ENCODE assay signal across 20 cellular contexts in the genomic region with DNA sequence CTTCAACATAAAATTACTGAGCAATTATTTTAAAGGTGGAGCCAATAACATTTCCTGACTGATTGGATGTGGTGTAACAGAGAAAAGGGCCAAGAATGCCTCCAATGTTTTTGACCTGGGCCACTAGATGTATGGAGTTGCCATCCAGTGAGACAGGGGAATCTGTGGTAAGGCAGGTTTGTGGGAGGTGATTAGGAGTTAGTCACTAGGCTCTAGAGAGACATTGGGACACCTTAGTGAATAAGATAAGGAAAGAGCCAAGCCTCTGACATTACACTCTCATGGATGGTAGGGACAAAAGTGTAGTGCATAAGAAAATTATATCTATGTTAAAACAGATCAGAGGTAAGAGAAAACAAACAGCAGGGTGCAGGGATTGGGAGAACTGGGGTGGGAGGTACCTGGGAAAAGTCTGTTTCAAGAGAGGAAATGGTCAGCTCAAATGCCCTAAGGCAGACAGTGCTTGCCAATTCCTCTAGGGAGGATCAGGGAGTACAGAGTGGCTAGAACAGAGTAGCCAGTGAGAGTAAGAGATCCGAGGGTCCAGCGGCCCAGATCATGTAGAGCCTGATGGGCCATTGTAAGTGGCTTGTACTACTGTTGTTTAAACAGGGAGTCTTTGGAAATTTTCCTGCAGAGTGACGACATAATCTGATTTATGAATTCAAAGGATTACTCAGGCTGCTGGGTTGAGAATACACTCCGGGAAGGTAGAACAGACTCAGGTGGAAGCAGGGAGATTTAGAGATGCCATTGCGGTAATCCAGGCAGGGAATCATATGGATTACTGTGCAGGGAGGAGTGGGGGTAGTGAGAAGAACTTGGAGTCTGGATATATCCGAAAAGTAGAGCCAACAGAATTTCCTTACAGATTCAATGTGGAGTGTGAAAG. TPM values are rescaled to one million over a fixed set of nuclear protein-coding genes. Genes with fewer than 3 reads are reported as not detected.
DNase-seq lines count a peak whose midpoint lies in the region; ATAC-seq, FAIRE-seq and TF ChIP-seq lines count a peak whose summit lies in the region.
"Had no signal": no experiment of that assay in that cellular context is flagged by ENCODE, and none has a peak within 500 bp of the region (broad histone marks: within the 10 kb centered on the region; RNA-seq: fewer than 3 reads in every experiment).

No MANE protein-coding gene starts in this region.

- no peaks in the 10 kb centered on the region for H3K4me1 ChIP-seq in foreskin keratinocyte

- no peaks in the 10 kb centered on the region for H3K36me3 Mint-ChIP-seq in activated T-helper 17 cell treated with anti-CD3 and anti-CD28 coated beads, Interleukin-2, amount 50 U/mL, for 72 hours (ENCODE audit: low read depth)
- no peaks in the 10 kb centered on the region for H3K36me3 Mint-ChIP-seq in naive thymus-derived CD8-positive, alpha-beta T cell

- H3K9me3 Mint-ChIP-seq in activated T-helper 17 cell treated with anti-CD3 and anti-CD28 coated beads, Interleukin-2, amount 50 U/mL, for 72 hours = no peaks in the 10 kb centered on the region
- no peaks in the 10 kb centered on the region for H3K9me3 Mint-ChIP-seq in naive thymus-derived CD8-positive, alpha-beta T cell

- FAIRE-seq in D721Med (lab: Jason Lieb, UNC) = peak; percentile 81
- no peak for FAIRE-seq in GM12891 (lab: Jason Lieb, UNC)
- FAIRE-seq: GM19239, HTR-8/SVneo, RCC 7860 had no signal

- no peaks in the 10 kb centered on the region for H3K4me1 Mint-ChIP-seq in activated T-helper 17 cell treated with anti-CD3 and anti-CD28 coated beads, Interleukin-2, amount 50 U/mL, for 72 hours
- no peaks in the 10 kb centered on the region for H3K4me1 Mint-ChIP-seq in naive thymus-derived CD8-positive, alpha-beta T cell

- no peaks in the 10 kb centered on the region for H3K27me3 Mint-ChIP-seq in activated T-helper 17 cell treated with anti-CD3 and anti-CD28 coated beads, Interleukin-2, amount 50 U/mL, for 72 hours
- no peaks in the 10 kb centered on the region for H3K27me3 Mint-ChIP-seq in naive thymus-derived CD8-positive, alpha-beta T cell

- no peak for TF ChIP-seq CTCF in D721Med (IDR thresholded peaks at IDR 0.05; ENCODE audit: insufficient read depth, missing control alignments)
- no peak for TF ChIP-seq CTCF in foreskin keratinocyte (conservative IDR thresholded peaks at IDR 0.05)

- POLR2A ChIA-PET in naive thymus-derived CD8-positive, alpha-beta T cell (lab: Charles Lee) = no interaction called here

- peak; percentile 49 for ATAC-seq in activated T-helper 17 cell treated with anti-CD3 and anti-CD28 coated beads, Interleukin-2, amount 50 U/mL, for 72 hours (replicated peaks)
- peak; percentile 78 for ATAC-seq in foreskin keratinocyte
- ATAC-seq in naive thymus-derived CD8-positive, alpha-beta T cell = no peak
- ATAC-seq: SK-N-SH treated with all-trans-retinoic acid at 6 μM for 48 hours had no signal

- no peak overlapping the region for H3K27ac Mint-ChIP-seq in activated T-helper 17 cell treated with anti-CD3 and anti-CD28 coated beads, Interleukin-2, amount 50 U/mL, for 72 hours
- no peak overlapping the region for H3K27ac Mint-ChIP-seq in naive thymus-derived CD8-positive, alpha-beta T cell

- no peak for DNase-seq in D721Med (ENCODE audit: insufficient read length, low spot score)
- peak; percentile 20 for DNase-seq in NCI-H69 (lab: John Stamatoyannopoulos, UW)
- peak; percentile 15 to 41 for DNase-seq in foreskin keratinocyte
- no peak for DNase-seq in GM12891 (ENCODE audit: insufficient read length, low spot score)
- no peak for DNase-seq in AG08396 (ENCODE audit: low spot score)
- DNase-seq in activated CD8-positive, alpha-beta memory T cell treated with anti-CD3 and anti-CD28 coated beads, Interleukin-2, amount 50 U/mL, for 48 hours = no peak
- no peak for DNase-seq in naive thymus-derived CD8-positive, alpha-beta T cell
- DNase-seq: HCEC 1CT, NCI-H1436, NCI-H2029, NCI-H2171, NCI-H774, SHP77 treated with DMSO at 0.1 percent for 48 hours had no signal

- H3K27ac ChIP-seq in foreskin keratinocyte = no peak overlapping the region
- H3K27ac ChIP-seq: C4-2B, HL-60 had no signal

- TF ChIP-seq POLR2A in GM12891 (IDR thresholded peaks at IDR 0.05; ENCODE audit: low read depth, low read length) = no peak

- no peaks in the 10 kb centered on the region for H3K27me3 ChIP-seq in foreskin keratinocyte

- H3K4me3 Mint-ChIP-seq in activated T-helper 17 cell treated with anti-CD3 and anti-CD28 coated beads, Interleukin-2, amount 50 U/mL, for 72 hours = no peak overlapping the region
- H3K4me3 Mint-ChIP-seq in naive thymus-derived CD8-positive, alpha-beta T cell = no peak overlapping the region

TF ChIP-seq in GM12891, 5 proteins besides CTCF, POLR2A, EP300 and RAD21:
- no peak for TF ChIP-seq SPI1 (IDR thresholded peaks at IDR 0.05; ENCODE audit: low read depth, low read length)
- no peak for TF ChIP-seq TAF1 (IDR thresholded peaks at IDR 0.05; ENCODE audit: low read depth, low read length)
- no peak for TF ChIP-seq POU2F2 (IDR thresholded peaks at IDR 0.05; ENCODE audit: low read depth, low read length)
- no peak for TF ChIP-seq PAX5 (IDR thresholded peaks at IDR 0.05; ENCODE audit: insufficient read depth, low read length, severe bottlenecking)
- no peak for TF ChIP-seq POLR2AphosphoS5 (IDR thresholded peaks at IDR 0.05; ENCODE audit: low read depth, low read length)

RNA-seq across cellular contexts. Expression of gene CUL3, which starts 45.7 kb away (rescaled TPM):
- total RNA-seq in activated T-helper 17 cell treated with anti-CD3 and anti-CD28 coated beads, Interleukin-2, amount 50 U/mL, for 72 hours = 100 to 1,000 TPM in 1 of 2 donors, 10 to 100 TPM in 1; 96.1 to 128 TPM
- total RNA-seq in foreskin keratinocyte = 83.5 and 87.5 TPM in 2 replicates
- polyA plus RNA-seq in foreskin keratinocyte = 58.8 and 65.2 TPM in 2 replicates
- polyA plus RNA-seq in GM12891 (2012; ENCODE audit: low read depth, missing spikeins) = 40.9 TPM
- total RNA-seq in naive thymus-derived CD8-positive, alpha-beta T cell = 10 to 100 TPM; 96.5 to 96.8 TPM
- polyA plus RNA-seq in naive thymus-derived CD8-positive, alpha-beta T cell = 10 to 100 TPM; 20.0 to 57.0 (median 26.1) TPM

Comparison
In these comparisons a context has a peak if more than half of its experiments do, and no peak if none do; other contexts are left out.
1. DNase-seq: peak in NCI-H69 (single experiment) and foreskin keratinocyte (2 of 2); none in D721Med (single experiment), GM12891 (single experiment), AG08396 (single experiment), activated CD8-positive, alpha-beta memory T cell treated with anti-CD3 and anti-CD28 coated beads, Interleukin-2, amount 50 U/mL, for 48 hours (single experiment) and naive thymus-derived CD8-positive, alpha-beta T cell (0 of 10).
2. ATAC-seq: peak in activated T-helper 17 cell treated with anti-CD3 and anti-CD28 coated beads, Interleukin-2, amount 50 U/mL, for 72 hours (single experiment) and foreskin keratinocyte (single experiment); none in naive thymus-derived CD8-positive, alpha-beta T cell (0 of 2).